Comparison of ENCODE assay signal across 9 cellular contexts in genomic region chr20:59207742-59208357, GRCh38. TPM values are rescaled to one million over a fixed set of nuclear protein-coding genes. Genes with fewer than 3 reads are reported as not detected.
DNase-seq lines count a peak whose midpoint lies in the region; ATAC-seq lines count a peak whose summit lies in the region.
"Had no signal": no experiment of that assay in that cellular context is flagged by ENCODE, and none has a peak within 500 bp of the region (broad histone marks: within the 10 kb centered on the region; RNA-seq: fewer than 3 reads in every experiment).

No MANE protein-coding gene starts in this region.

- peak; percentile 47 for DNase-seq in DMS79 treated with DMSO at 0.1 percent for 48 hours (lab: John Stamatoyannopoulos, UW)
- DNase-seq in T-helper 2 cell, result peak; percentile 44 to 81 (median 70)
- DNase-seq in astrocyte of the hippocampus (ENCODE audit: low read depth, low spot score), result peak; percentile 7
- no peak for DNase-seq in left lobe of liver (ENCODE audit: low spot score)
- DNase-seq in stimulated activated CD8-positive, alpha-beta memory T cell treated with anti-CD3 and anti-CD28 coated beads, Interleukin-2, amount 100 ng/mL, for 48 hours (ENCODE audit: low read depth in 2 of 2), result peak; percentile 65 to 66
- no peak for DNase-seq in DMS153 treated with DMSO at 0.1 percent for 48 hours (lab: John Stamatoyannopoulos, UW; ENCODE audit: unreplicated experiment)

- ATAC-seq in HG03342 (IDR thresholded peaks at IDR 0.05; ENCODE audit: unreplicated experiment) (peak; percentile 58), left lobe of liver (peak; percentile 74), GM21529 (IDR thresholded peaks at IDR 0.05; ENCODE audit: unreplicated experiment) (no peak)

RNA-seq across cellular contexts. Expression of gene ZNF831, which starts 44.2 kb away (rescaled TPM):
- 0.05 TPM for total RNA-seq in left lobe of liver
- total RNA-seq: astrocyte had no signal

Comparison
In these comparisons a context has a peak if more than half of its experiments do, and no peak if none do; other contexts are left out.
1. DNase-seq: peak in DMS79 treated with DMSO at 0.1 percent for 48 hours (single experiment), T-helper 2 cell (5 of 5), astrocyte of the hippocampus (single experiment) and stimulated activated CD8-positive, alpha-beta memory T cell treated with anti-CD3 and anti-CD28 coated beads, Interleukin-2, amount 100 ng/mL, for 48 hours (2 of 2); none in left lobe of liver (single experiment) and DMS153 treated with DMSO at 0.1 percent for 48 hours (single experiment).